Comparison of ENCODE assay signal across 22 cellular contexts in the genomic region with DNA sequence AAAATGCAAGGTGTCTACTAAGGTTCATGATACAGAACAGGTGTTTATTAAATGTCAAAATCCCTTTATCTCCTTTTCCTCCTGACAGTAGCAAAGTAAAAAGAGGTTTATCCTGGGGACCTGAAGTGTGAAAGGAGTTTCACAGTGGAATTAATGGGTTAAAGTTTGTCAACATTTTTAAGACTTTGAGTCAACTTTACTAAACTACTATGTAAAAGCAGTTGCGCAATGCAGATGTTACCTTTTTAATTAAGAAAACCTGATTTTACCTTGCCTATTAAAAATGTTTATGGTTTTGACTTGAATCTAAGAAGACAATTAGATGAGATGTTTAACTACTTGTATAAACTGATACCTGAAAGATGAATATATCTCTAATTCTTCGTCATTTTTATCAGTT. TPM values are rescaled to one million over a fixed set of nuclear protein-coding genes. Genes with fewer than 3 reads are reported as not detected.
A peak's percentile ranks its signal among the peaks of the same experiment; 100 is the strongest.
DNase-seq lines count a peak whose midpoint lies in the region; ATAC-seq, FAIRE-seq and TF ChIP-seq lines count a peak whose summit lies in the region.
"Had no signal": no experiment of that assay in that cellular context is flagged by ENCODE, and none has a peak within 500 bp of the region (broad histone marks: within the 10 kb centered on the region; RNA-seq: fewer than 3 reads in every experiment).

No MANE protein-coding gene starts in this region.

- no peak overlapping the region for H4K5ac ChIP-seq in IMR-90 (ENCODE audit: low read depth, low read length)

- peaks cover 3% of the 10 kb centered on the region for H3F3A ChIP-seq in neural progenitor cell (ENCODE audit: low read depth)

- CTCF ChIA-PET in HepG2 (lab: Yijun Ruan, JAX; ENCODE audit: low intra/inter-chr PET ratio, low total read pairs) (no interaction called here), IMR-90 (lab: Yijun Ruan, JAX) (interaction anchor here (0.6 kb wide), 1 partner anchor 296 kb away, joined by 3 read pairs; no protein-coding TSS in a partner anchor), K562 (lab: Yijun Ruan, JAX; ENCODE audit: low intra/inter-chr PET ratio) (no interaction called here), T-cell (lab: Charles Lee) (no interaction called here)

- dilution Hi-C loops in IMR-90 (cut with HindIII; ENCODE audit: low sequenced_read_pairs, unreplicated experiment): no loop called here

- H3K36me3 ChIP-seq in HepG2 (replicated peaks in 1 of 2; ENCODE audit: control insufficient read depth in 1 of 2, insufficient read depth in 2 of 2, low read length in 2 of 2) (no peaks in the 10 kb centered on the region), right lobe of liver (no peaks in the 10 kb centered on the region), IMR-90 (ENCODE audit: control insufficient read depth, insufficient read depth, low read length) (no peaks in the 10 kb centered on the region), K562 (ENCODE audit: control insufficient read depth, insufficient read depth, low read length) (no peaks in the 10 kb centered on the region), neural progenitor cell (no peaks in the 10 kb centered on the region)
- H3K36me3 ChIP-seq: BE2C, BLaER1 had no signal

- H3K4me3 ChIP-seq in HepG2 (replicated peaks in 1 of 3; ENCODE audit: insufficient read depth in 1 of 3, low read depth in 2 of 3, low read length in 3 of 3): no peak overlapping the region
- H3K4me3 ChIP-seq in right lobe of liver: no peak overlapping the region
- H3K4me3 ChIP-seq in IMR-90 (ENCODE audit: insufficient read depth, low read depth, low read length): no peak overlapping the region
- no peak overlapping the region for H3K4me3 ChIP-seq in K562
- H3K4me3 ChIP-seq in neural progenitor cell: no peak overlapping the region
- H3K4me3 ChIP-seq: BLaER1 had no signal

- no peak overlapping the region for H4K91ac ChIP-seq in IMR-90 (ENCODE audit: insufficient read depth, low read depth, low read length)

- no peak overlapping the region for H2AK9ac ChIP-seq in IMR-90 (replicated peaks; ENCODE audit: low read depth, low read length, poor library complexity)

- no peak overlapping the region for H3K4me2 ChIP-seq in HepG2 (ENCODE audit: low read depth, low read length)
- no peak overlapping the region for H3K4me2 ChIP-seq in IMR-90 (ENCODE audit: low read depth, low read length)
- no peak overlapping the region for H3K4me2 ChIP-seq in K562 (ENCODE audit: insufficient read depth, low read length)
- H3K4me2 ChIP-seq in neural progenitor cell: no peak overlapping the region
- H3K4me2 ChIP-seq: BLaER1 had no signal

- H3K4me1 ChIP-seq in HepG2 (ENCODE audit: insufficient read depth, low read length): no peaks in the 10 kb centered on the region
- H3K4me1 ChIP-seq in right lobe of liver: no peaks in the 10 kb centered on the region
- no peaks in the 10 kb centered on the region for H3K4me1 ChIP-seq in IMR-90 (ENCODE audit: control insufficient read depth, insufficient read depth, low read length)
- H3K4me1 ChIP-seq in K562 (replicated peaks in 1 of 2; ENCODE audit: control insufficient read depth in 2 of 2, insufficient read depth in 2 of 2, low read length in 2 of 2): no peaks in the 10 kb centered on the region
- no peaks in the 10 kb centered on the region for H3K4me1 ChIP-seq in neural progenitor cell
- H3K4me1 ChIP-seq: BE2C, BLaER1 had no signal

- H3K4ac ChIP-seq in IMR-90 (ENCODE audit: low read depth, low read length): no peak overlapping the region

- POLR2A ChIA-PET in HepG2 (lab: Yijun Ruan, JAX) (no interaction called here), IMR-90 (lab: Charles Lee; ENCODE audit: unreplicated experiment) (no interaction called here), K562 (lab: Yijun Ruan, JAX) (no interaction called here), T-cell (lab: Charles Lee) (no interaction called here)

- no peak overlapping the region for H2BK5ac ChIP-seq in IMR-90 (ENCODE audit: low read depth, low read length, poor library complexity, severe bottlenecking)

- TF ChIP-seq POLR2A in HepG2 (IDR thresholded peaks at IDR 0.05; ENCODE audit: insufficient read depth in 1 of 2, low read depth in 2 of 2, low read length in 2 of 2) (no peak), right lobe of liver (IDR thresholded peaks at IDR 0.05) (no peak), IMR-90 (IDR thresholded peaks at IDR 0.05; ENCODE audit: low read depth, low read length) (no peak), K562 (conservative IDR thresholded peaks at IDR 0.05) (no peak)

- H4K20me1 ChIP-seq in HepG2 (ENCODE audit: insufficient read depth, low read length) (no peaks in the 10 kb centered on the region), IMR-90 (ENCODE audit: insufficient read depth, low read length) (no peaks in the 10 kb centered on the region), K562 (replicated peaks; ENCODE audit: control insufficient read depth, insufficient read depth, low read length) (no peaks in the 10 kb centered on the region), neural progenitor cell (ENCODE audit: low read depth) (peaks cover 22% of the 10 kb centered on the region)
- H4K20me1 ChIP-seq: BLaER1 had no signal

- H3K27me3 Mint-ChIP-seq in T-cell: peaks cover 13 to 24% of the 10 kb centered on the region in 2 donors
- no peaks in the 10 kb centered on the region for H3K27me3 Mint-ChIP-seq in neural progenitor cell (ENCODE audit: insufficient read depth, low read depth)

- TF ChIP-seq CTCF in HepG2 (CRISPR knock-in tag; IDR thresholded peaks at IDR 0.05) (no peak), right lobe of liver (IDR thresholded peaks at IDR 0.05) (no peak), IMR-90 (conservative IDR thresholded peaks at IDR 0.05; ENCODE audit: low read depth, low read length) (no peak), K562 (IDR thresholded peaks at IDR 0.05 in 2 of 3, conservative IDR thresholded peaks at IDR 0.05 in 1 of 3; ENCODE audit: insufficient read depth in 2 of 3, low read depth in 1 of 3, low read length in 3 of 3) (no peak), neural progenitor cell (IDR thresholded peaks at IDR 0.05) (no peak)

- BruUV-seq in HepG2 (replicated peaks; lab: Mats Ljungman, UMichigan) (no TSS peak), IMR-90 (replicated peaks; lab: Mats Ljungman, UMichigan) (no TSS peak), K562 (replicated peaks; lab: Mats Ljungman, UMichigan) (no TSS peak)

- H2AK5ac ChIP-seq in IMR-90 (ENCODE audit: low read depth, low read length): no peak overlapping the region

- H3K9me3 ChIP-seq in HepG2 (ENCODE audit: low read length) (no peaks in the 10 kb centered on the region), right lobe of liver (no peaks in the 10 kb centered on the region), IMR-90 (ENCODE audit: control insufficient read depth, insufficient read depth, low read length) (no peaks in the 10 kb centered on the region), K562 (replicated peaks; ENCODE audit: control insufficient read depth, insufficient read depth, low read depth, low read length) (no peaks in the 10 kb centered on the region), neural progenitor cell (ENCODE audit: low read depth) (no peaks in the 10 kb centered on the region)
- H3K9me3 ChIP-seq: BE2C, BLaER1 had no signal

- no peaks in the 10 kb centered on the region for H3K27me3 ChIP-seq in HepG2 (ENCODE audit: control insufficient read depth in 1 of 2, insufficient read depth in 2 of 2, low read length in 2 of 2)
- no peaks in the 10 kb centered on the region for H3K27me3 ChIP-seq in right lobe of liver
- H3K27me3 ChIP-seq in IMR-90 (ENCODE audit: control insufficient read depth, insufficient read depth, low read length): no peaks in the 10 kb centered on the region
- H3K27me3 ChIP-seq in K562 (ENCODE audit: control insufficient read depth in 2 of 2, insufficient read depth in 2 of 2, low read length in 2 of 2): no peaks in the 10 kb centered on the region
- H3K27me3 ChIP-seq in neural progenitor cell: no peaks in the 10 kb centered on the region
- H3K27me3 ChIP-seq: BE2C, BLaER1 had no signal

- H3K4me1 Mint-ChIP-seq in T-cell (no peaks in the 10 kb centered on the region), neural progenitor cell (peaks cover 26% of the 10 kb centered on the region)
- H3K4me1 Mint-ChIP-seq: CD14-positive monocyte; CD4-positive, alpha-beta memory T cell; CD4-positive, CD25-positive, alpha-beta regulatory T cell; CD8-positive, alpha-beta memory T cell had no signal

- FAIRE-seq in HepG2 (lab: Jason Lieb, UNC) (no peak), K562 (lab: Jason Lieb, UNC) (no peak)
- FAIRE-seq: G401.6, GM12891 had no signal

- no peaks in the 10 kb centered on the region for H3K79me2 ChIP-seq in HepG2 (ENCODE audit: insufficient read depth, low read length)
- H3K79me2 ChIP-seq in K562 (ENCODE audit: control insufficient read depth, insufficient read depth, low read length): no peaks in the 10 kb centered on the region
- H3K79me2 ChIP-seq in neural progenitor cell (ENCODE audit: low read depth): peaks cover 18% of the 10 kb centered on the region

- 28% methylated on average over 2 of the region's 2 CpGs for WGBS in HepG2 (ENCODE audit: low lambda C conversion rate)
- 71% methylated on average over 2 of the region's 2 CpGs for WGBS in right lobe of liver (ENCODE audit: insufficient coverage, low coverage, low lambda C conversion rate, missing lambda C conversion rate)
- no CpG with 5 or more reads among the region's 2 CpGs for WGBS in IMR-90 (ENCODE audit: extremely low coverage in 2 of 2, insufficient read length in 1 of 2), 2 experiments
- 40% methylated on average over 2 of the region's 2 CpGs for whole genome bisulfite sequencing in K562 (ENCODE audit: insufficient coverage, low coverage, missing lambda C conversion rate)

- H3K4me3 Mint-ChIP-seq in T-cell: no peak overlapping the region
- H3K4me3 Mint-ChIP-seq in neural progenitor cell: no peak overlapping the region
- H3K4me3 Mint-ChIP-seq: CD14-positive monocyte; CD4-positive, alpha-beta memory T cell; CD4-positive, CD25-positive, alpha-beta regulatory T cell; CD8-positive, alpha-beta memory T cell had no signal

- no peak overlapping the region for H3K14ac ChIP-seq in IMR-90 (replicated peaks; ENCODE audit: low read depth, low read length)

- H3K9me3 Mint-ChIP-seq in T-cell (no peaks in the 10 kb centered on the region), neural progenitor cell (no peaks in the 10 kb centered on the region)

- no peak for DNase-seq in HepG2 (ENCODE audit: low spot score)
- no peak for DNase-seq in right lobe of liver
- no peak for DNase-seq in IMR-90
- no peak for DNase-seq in K562 (ENCODE audit: extremely low read depth in 1 of 4, low spot score in 3 of 4)
- DNase-seq in renal cortical epithelial cell (ENCODE audit: low read depth): peak; percentile 7
- no peak for DNase-seq in T-cell
- DNase-seq in neural progenitor cell (ENCODE audit: low spot score): no peak
- DNase-seq: ACHN; BE2C; C1 segment of cervical spinal cord; CD4-positive, alpha-beta memory T cell; CD4-positive, CD25-positive, alpha-beta regulatory T cell; CD8-positive, alpha-beta memory T cell; COR-L47; DMS79 treated with DMSO at 0.1 percent for 48 hours; GF-D8 had no signal

- H3K79me1 ChIP-seq in IMR-90 (ENCODE audit: low read depth in 1 of 2, low read length in 2 of 2): no peaks in the 10 kb centered on the region

- intact Hi-C loops in HepG2 (cut with micrococcal nuclease; ENCODE audit: unreplicated experiment): no loop called here
- intact Hi-C loops in right lobe of liver (cut with DNase I): no loop called here
- intact Hi-C loops in IMR-90 (cut with micrococcal nuclease): no loop called here
- intact Hi-C loops in K562 (cut with micrococcal nuclease): no loop called here

- no peak overlapping the region for H2BK15ac ChIP-seq in IMR-90 (ENCODE audit: low read depth, low read length)

- no peak overlapping the region for H3K18ac ChIP-seq in IMR-90 (ENCODE audit: low read depth, low read length)

- H3K9me1 ChIP-seq in IMR-90 (ENCODE audit: insufficient read depth, low read length) (no peaks in the 10 kb centered on the region), K562 (ENCODE audit: control insufficient read depth, insufficient read depth, low read length) (no peaks in the 10 kb centered on the region)

- ATAC-seq in HepG2: no peak
- ATAC-seq in right lobe of liver: no peak
- no peak for ATAC-seq in IMR-90 (ENCODE audit: low read depth)
- ATAC-seq in K562: no peak
- no peak for ATAC-seq in GM18909 (IDR thresholded peaks at IDR 0.05; ENCODE audit: poor library complexity, unreplicated experiment)
- no peak for ATAC-seq in T-cell (replicated peaks in 1 of 4)

- TF ChIP-seq EP300 in HepG2 (IDR thresholded peaks at IDR 0.05; ENCODE audit: low read depth in 2 of 2, low read length in 2 of 2): no peak
- no peak for TF ChIP-seq EP300 in HepG2 (CRISPR knock-in tag; IDR thresholded peaks at IDR 0.05; ENCODE audit: borderline replicate concordance)
- no peak for TF ChIP-seq EP300 in K562 (IDR thresholded peaks at IDR 0.05; ENCODE audit: low read length)

- no peak overlapping the region for H2BK120ac ChIP-seq in IMR-90 (ENCODE audit: low read depth, low read length)

- no peak overlapping the region for H2BK20ac ChIP-seq in IMR-90 (ENCODE audit: low read depth, low read length)

- TF ChIP-seq RAD21 in HepG2 (CRISPR knock-in tag; IDR thresholded peaks at IDR 0.05) (no peak), IMR-90 (IDR thresholded peaks at IDR 0.05; ENCODE audit: low read length) (no peak), K562 (CRISPR knock-in tag; conservative IDR thresholded peaks at IDR 0.05 in 1 of 2, IDR thresholded peaks at IDR 0.05 in 1 of 2) (no peak)

- in situ Hi-C loops in HepG2 (cut with HindIII; ENCODE audit: extremely low pct_ligation_motif_present, low pct_unique_long_range_greater_than_20kb): no loop called here
- in situ Hi-C loops in IMR-90 (cut with MboI; ENCODE audit: low sequenced_read_pairs): no loop called here
- in situ Hi-C loops in K562 (cut with MboI): no loop called here

- H3K27ac Mint-ChIP-seq in T-cell: no peak overlapping the region
- no peak overlapping the region for H3K27ac Mint-ChIP-seq in neural progenitor cell
- H3K27ac Mint-ChIP-seq: CD14-positive monocyte; CD4-positive, alpha-beta memory T cell; CD4-positive, CD25-positive, alpha-beta regulatory T cell; CD8-positive, alpha-beta memory T cell had no signal

- H3K9ac ChIP-seq in HepG2 (ENCODE audit: insufficient read depth, low read depth, low read length) (no peak overlapping the region), IMR-90 (ENCODE audit: low read depth, low read length) (no peak overlapping the region), K562 (ENCODE audit: insufficient read depth in 1 of 2, low read depth in 2 of 2, low read length in 2 of 2) (no peak overlapping the region), neural progenitor cell (no peak overlapping the region)
- H3K9ac ChIP-seq: BLaER1 had no signal

- H2AFZ ChIP-seq in HepG2 (ENCODE audit: low read length) (no peak overlapping the region), IMR-90 (replicated peaks; ENCODE audit: low read length, poor library complexity) (no peak overlapping the region), K562 (ENCODE audit: low read depth, low read length) (no peak overlapping the region), neural progenitor cell (replicated peaks) (no peak overlapping the region)

- H4K8ac ChIP-seq in IMR-90 (ENCODE audit: low read depth in 2 of 2, low read length in 2 of 2): no peak overlapping the region

- H3K36me3 Mint-ChIP-seq in T-cell (no peaks in the 10 kb centered on the region), neural progenitor cell (no peaks in the 10 kb centered on the region)
- H3K36me3 Mint-ChIP-seq: CD14-positive monocyte; CD4-positive, alpha-beta memory T cell; CD4-positive, CD25-positive, alpha-beta regulatory T cell; CD8-positive, alpha-beta memory T cell had no signal

- no peak overlapping the region for H3K27ac ChIP-seq in HepG2 (ENCODE audit: extremely low read length, insufficient read depth, low read length)
- H3K27ac ChIP-seq in right lobe of liver: no peak overlapping the region
- H3K27ac ChIP-seq in IMR-90 (ENCODE audit: insufficient read depth, low read length): no peak overlapping the region
- H3K27ac ChIP-seq in K562 (ENCODE audit: extremely low read depth, low read depth, low read length): no peak overlapping the region
- H3K27ac ChIP-seq in neural progenitor cell: no peak overlapping the region
- H3K27ac ChIP-seq: 22Rv1, BLaER1 had no signal

- no peak overlapping the region for H3K23ac ChIP-seq in IMR-90 (ENCODE audit: low read depth, low read length)

- no peak overlapping the region for H3K56ac ChIP-seq in IMR-90 (ENCODE audit: extremely low read depth, insufficient read depth, low read length)

RNA-seq across cellular contexts. Expression of a gene that starts 14.6 kb away (rescaled TPM):
- total RNA-seq in HepG2 (2016; rRNA removed; fragmentation: Illumina TruSeq; extraction: Trizol) (1.5 and 2.2 TPM in 2 replicates), right lobe of liver (10 to 100 TPM in 2 of 6 experiments, 1 to 10 TPM in 4; 2.4 to 12.1 (median 4.1) TPM), IMR-90 (2012; rRNA removed) (12.2 and 13.1 TPM in 2 replicates), K562 (2014; rRNA removed) (14.8 and 17.8 TPM in 2 replicates), K562 (2014; rRNA removed; fragmentation: Illumina TruSeq; extraction: Trizol) (37.5 and 37.8 TPM in 2 replicates), K562 (2015; rRNA removed; fragmentation: Illumina TruSeq; extraction: Trizol) (29.4 and 30.0 TPM in 2 replicates), K562 (2021) (18.7 and 21.9 TPM in 2 replicates), renal cortical epithelial cell (3.6 and 29.3 TPM in 2 replicates), T-cell (1 to 10 TPM in 3 of 5 donors, under 1 TPM in 2; 0.47 to 2.1 (median 1.1) TPM), neural progenitor cell (ENCODE audit: low replicate concordance) (153 and 202 TPM in 2 replicates)
- 0.71 and 1.9 TPM in 2 replicates for total RNA-seq in HepG2 (2016; cell fraction: cytosol; rRNA removed; fragmentation: Illumina TruSeq; extraction: Trizol; ENCODE audit: low read depth)
- total RNA-seq in HepG2 (2016; cell fraction: insoluble cytoplasmic fraction; rRNA removed; fragmentation: Illumina TruSeq; extraction: Trizol): 1.2 and 1.3 TPM in 2 replicates
- total RNA-seq in HepG2 (2016; cell fraction: membrane; rRNA removed; fragmentation: Illumina TruSeq; extraction: Trizol): 1.8 and 2.9 TPM in 2 replicates
- 0.90 and 1.4 TPM in 2 replicates for total RNA-seq in HepG2 (2016; cell fraction: nucleus; rRNA removed; fragmentation: Illumina TruSeq; extraction: Trizol)
- polyA plus RNA-seq in HepG2 (2011; rRNA removed) (0.97 and 1.4 TPM in 2 replicates), IMR-90 (2012; rRNA removed) (5.6 and 6.3 TPM in 2 replicates), K562 (2011; rRNA removed) (23.3 and 28.3 TPM in 2 replicates), K562 (2014; fragmentation: Illumina TruSeq; extraction: Trizol) (23.9 and 29.8 TPM in 2 replicates), K562 (2014; fragmentation: Nextera tagmentation; extraction: Ambion mirVana) (10 to 100 TPM; 26.6 to 27.4 TPM), K562 (2014; rRNA removed) (21.0 and 26.3 TPM in 2 replicates)
- polyA plus RNA-seq in HepG2 (2011; cell fraction: cytosol; rRNA removed): 0.58 and 1.0 TPM in 2 replicates
- polyA plus RNA-seq in HepG2 (2011; cell fraction: nucleus; rRNA removed): 0.69 and 1.1 TPM in 2 replicates
- 1.3 and 1.4 TPM in 2 replicates for polyA plus RNA-seq in HepG2 (2012)
- 1.8 and 2.2 TPM in 2 replicates for polyA plus RNA-seq in HepG2 (2016; cell fraction: cytosol; fragmentation: Illumina TruSeq; extraction: Trizol; ENCODE audit: low read depth)
- 2.6 TPM in 2 replicates for polyA plus RNA-seq in HepG2 (2016; cell fraction: insoluble cytoplasmic fraction; fragmentation: Illumina TruSeq; extraction: Trizol; ENCODE audit: low read depth)
- polyA plus RNA-seq in HepG2 (2016; cell fraction: membrane; fragmentation: Illumina TruSeq; extraction: Trizol; ENCODE audit: low read depth): 2.4 and 3.0 TPM in 2 replicates
- polyA plus RNA-seq in HepG2 (2016; cell fraction: nucleus; fragmentation: Illumina TruSeq; extraction: Trizol; ENCODE audit: insufficient read depth, low read depth): 1.9 and 2.3 TPM in 2 replicates
- 0.20 TPM in 1 of 2 replicates, not detected in the other for polyA minus RNA-seq in HepG2 (2011; rRNA and poly(A)+ RNA removed; ENCODE audit: low replicate concordance)
- polyA minus RNA-seq in HepG2 (2011; cell fraction: cytosol; rRNA and poly(A)+ RNA removed): not detected in 2 replicates
- 2.5 and 2.8 TPM in 2 replicates for polyA minus RNA-seq in HepG2 (2011; cell fraction: nucleus; rRNA and poly(A)+ RNA removed)
- polyA plus RNA-seq in IMR-90 (2012; cell fraction: cytosol; rRNA removed): 3.0 and 5.5 TPM in 2 replicates
- 1.1 and 3.8 TPM in 2 replicates for polyA plus RNA-seq in IMR-90 (2012; cell fraction: nucleus; rRNA removed; ENCODE audit: low replicate concordance)
- 11.2 and 28.4 TPM in 2 replicates for total RNA-seq in K562 (2011; cell fraction: chromatin; rRNA removed; ENCODE audit: low replicate concordance)
- 4.3 and 8.4 TPM in 2 replicates for total RNA-seq in K562 (2011; cell fraction: nucleolus; rRNA removed)
- 16.1 and 27.0 TPM in 2 replicates for total RNA-seq in K562 (2011; cell fraction: nucleoplasm; rRNA removed)
- polyA plus RNA-seq in K562 (2011; cell fraction: cytosol; rRNA removed): 8.8 and 18.9 TPM in 2 replicates
- polyA plus RNA-seq in K562 (2011; cell fraction: nucleus; rRNA removed): 9.1 and 9.8 TPM in 2 replicates
- 20.5 and 22.7 TPM in 2 replicates for polyA plus RNA-seq in K562 (2012)
- polyA minus RNA-seq in K562 (2011; rRNA and poly(A)+ RNA removed): 28.0 and 33.7 TPM in 2 replicates
- polyA minus RNA-seq in K562 (2011; cell fraction: cytosol; rRNA and poly(A)+ RNA removed): 8.7 and 13.0 TPM in 2 replicates
- polyA minus RNA-seq in K562 (2011; cell fraction: nucleus; rRNA and poly(A)+ RNA removed): 9.8 and 16.0 TPM in 2 replicates
